Comparison of ENCODE assay signal across 17 cellular contexts in genomic region chr1:75707191-75707590, GRCh38. TPM values are rescaled to one million over a fixed set of nuclear protein-coding genes. Genes with fewer than 3 reads are reported as not detected.
DNase-seq lines count a peak whose midpoint lies in the region; ATAC-seq and TF ChIP-seq lines count a peak whose summit lies in the region.
"Had no signal": no experiment of that assay in that cellular context is flagged by ENCODE, and none has a peak within 500 bp of the region (broad histone marks: within the 10 kb centered on the region; RNA-seq: fewer than 3 reads in every experiment).

No MANE protein-coding gene starts in this region.

- DNase-seq in DMS53 (lab: John Stamatoyannopoulos, UW) (peak; percentile 86), ELF-1 (ENCODE audit: low read depth, low spot score) (peak; percentile 14), PC-3 (peak; percentile 49), colonic mucosa (no peak)
- DNase-seq in activated CD4-positive, alpha-beta T cell treated with anti-CD3 and anti-CD28 coated beads, Interleukin-2, amount 50 U/mL, for 48 hours, result no peak
- DNase-seq: CD8-positive, alpha-beta T cell; EL; H7; NCI-H1092 treated with DMSO at 0.1 percent for 48 hours; NCI-H187; NCI-H2171 treated with DMSO at 0.1 percent for 48 hours; NCI-H510A treated with DMSO at 0.1 percent for 48 hours; NK-92 treated with Interleukin-12 subunit alpha and Interleukin-12 subunit beta, amount 100 ng/mL, for 24 hours; OCI-M1; SK-N-SH had no signal

- no peak overlapping the region for H3K4me2 ChIP-seq in PC-3 (ENCODE audit: low read length)
- H3K4me2 ChIP-seq: SK-N-SH had no signal

- no peaks in the 10 kb centered on the region for H3K36me3 ChIP-seq in PC-3 (ENCODE audit: low read depth, low read length)
- no peaks in the 10 kb centered on the region for H3K36me3 ChIP-seq in colonic mucosa

- POLR2A ChIA-PET in PC-3 (lab: Charles Lee; ENCODE audit: unreplicated experiment), result no interaction called here

- no peak overlapping the region for H3K9ac ChIP-seq in PC-3 (ENCODE audit: low read length)
- H3K9ac ChIP-seq in colonic mucosa (ENCODE audit: low read depth in 2 of 2, low read length in 2 of 2), result no peak overlapping the region
- H3K9ac ChIP-seq: SK-N-SH had no signal

- H3K27ac ChIP-seq in PC-3 (ENCODE audit: low read length) (no peak overlapping the region), colonic mucosa (no peak overlapping the region)

- H3K9me3 ChIP-seq in PC-3 (ENCODE audit: low read length), result no peaks in the 10 kb centered on the region
- no peaks in the 10 kb centered on the region for H3K9me3 ChIP-seq in colonic mucosa
- H3K9me3 ChIP-seq: SK-N-SH had no signal

- H3K27me3 ChIP-seq in PC-3 (ENCODE audit: low read length) (no peaks in the 10 kb centered on the region), colonic mucosa (no peaks in the 10 kb centered on the region)

- no peaks in the 10 kb centered on the region for H3K9me2 ChIP-seq in PC-3 (replicated peaks; ENCODE audit: low read length)
- H3K9me2 ChIP-seq: SK-N-SH had no signal

- no peak overlapping the region for H2AFZ ChIP-seq in PC-3 (ENCODE audit: low read length)

- no peaks in the 10 kb centered on the region for H3K79me2 ChIP-seq in PC-3 (ENCODE audit: low read length)

- no peaks in the 10 kb centered on the region for H3F3A ChIP-seq in PC-3 (ENCODE audit: low read length, unreplicated experiment)

- H3K4me1 ChIP-seq in PC-3 (ENCODE audit: insufficient read depth, low read length) (peaks cover 12% of the 10 kb centered on the region), colonic mucosa (no peaks in the 10 kb centered on the region)

- CTCF ChIA-PET in PC-3 (lab: Charles Lee), result no interaction called here

- TF ChIP-seq CTCF in PC-3 (conservative IDR thresholded peaks at IDR 0.05; ENCODE audit: low read depth, low read length), result no peak
- TF ChIP-seq CTCF in colonic mucosa (IDR thresholded peaks at IDR 0.05), result no peak

- intact Hi-C loops in PC-3 (cut with micrococcal nuclease) (no loop called here), colonic mucosa (cut with DNase I) (no loop called here)

- H4K20me1 ChIP-seq in PC-3 (ENCODE audit: low read length), result no peaks in the 10 kb centered on the region

- ATAC-seq in PC-3 (no peak), esophagus mucosa (peak; percentile 46), HG03039 (IDR thresholded peaks at IDR 0.05; ENCODE audit: unreplicated experiment) (no peak)
- ATAC-seq: CD8-positive, alpha-beta T cell had no signal

- BruUV-seq in PC-3 (replicated peaks; lab: Mats Ljungman, UMichigan), result no TSS peak

- H3K4me3 ChIP-seq in PC-3 (ENCODE audit: low read length), result no peak overlapping the region
- H3K4me3 ChIP-seq in colonic mucosa, result no peak overlapping the region

RNA-seq across cellular contexts. Expression of gene ACADM, which starts 17.3 kb away (rescaled TPM):
- 25.0 and 29.0 TPM in 2 replicates for total RNA-seq in PC-3 (2014; rRNA removed)
- 39.8 TPM for total RNA-seq in esophagus mucosa
- total RNA-seq in colonic mucosa, result 10 to 100 TPM; 38.2 to 68.9 TPM

Comparison
In these comparisons a context has a peak if more than half of its experiments do, and no peak if none do; other contexts are left out.
1. DNase-seq: peak in DMS53 (single experiment), ELF-1 (single experiment) and PC-3 (single experiment); none in colonic mucosa (single experiment) and activated CD4-positive, alpha-beta T cell treated with anti-CD3 and anti-CD28 coated beads, Interleukin-2, amount 50 U/mL, for 48 hours (0 of 2).